ENCODE assay signal across 1 cellular context in the genomic region with DNA sequence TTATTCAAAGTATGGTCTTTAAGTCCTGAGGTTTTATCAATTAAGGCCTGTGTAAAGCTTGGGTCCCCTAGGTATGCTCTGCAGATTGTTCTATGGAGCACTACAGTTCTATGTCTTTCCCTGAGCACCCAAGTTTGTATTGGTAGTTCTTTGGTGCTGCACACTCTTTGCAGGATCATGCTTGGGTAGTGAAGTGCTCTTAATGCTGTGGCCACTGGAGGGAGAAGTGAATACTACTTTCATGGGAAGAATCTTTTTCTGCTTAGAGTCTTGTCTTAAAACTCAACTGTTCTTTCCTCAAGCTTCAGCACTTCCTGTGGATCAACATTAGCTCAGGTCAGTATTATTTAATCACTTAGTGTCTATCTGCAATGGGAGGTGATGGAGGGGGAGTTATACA.
TF ChIP-seq lines count a peak whose summit lies in the region.

No MANE protein-coding gene starts in this region.

TF ChIP-seq in HCT116, 20 proteins besides CTCF, POLR2A, EP300 and RAD21 (continued from another document):
- TF ChIP-seq, protein P1, sequence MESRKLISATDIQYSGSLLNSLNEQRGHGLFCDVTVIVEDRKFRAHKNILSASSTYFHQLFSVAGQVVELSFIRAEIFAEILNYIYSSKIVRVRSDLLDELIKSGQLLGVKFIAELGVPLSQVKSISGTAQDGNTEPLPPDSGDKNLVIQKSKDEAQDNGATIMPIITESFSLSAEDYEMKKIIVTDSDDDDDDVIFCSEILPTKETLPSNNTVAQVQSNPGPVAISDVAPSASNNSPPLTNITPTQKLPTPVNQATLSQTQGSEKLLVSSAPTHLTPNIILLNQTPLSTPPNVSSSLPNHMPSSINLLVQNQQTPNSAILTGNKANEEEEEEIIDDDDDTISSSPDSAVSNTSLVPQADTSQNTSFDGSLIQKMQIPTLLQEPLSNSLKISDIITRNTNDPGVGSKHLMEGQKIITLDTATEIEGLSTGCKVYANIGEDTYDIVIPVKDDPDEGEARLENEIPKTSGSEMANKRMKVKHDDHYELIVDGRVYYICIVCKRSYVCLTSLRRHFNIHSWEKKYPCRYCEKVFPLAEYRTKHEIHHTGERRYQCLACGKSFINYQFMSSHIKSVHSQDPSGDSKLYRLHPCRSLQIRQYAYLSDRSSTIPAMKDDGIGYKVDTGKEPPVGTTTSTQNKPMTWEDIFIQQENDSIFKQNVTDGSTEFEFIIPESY (IDR thresholded peaks at IDR 0.05; ENCODE audit: extremely low read depth, insufficient replicate concordance, low read length): no peak
- TF ChIP-seq ZNF274 (IDR thresholded peaks at IDR 0.05; ENCODE audit: low read depth, low read length): no peak
- TF ChIP-seq POLR2AphosphoS5 (IDR thresholded peaks at IDR 0.05; ENCODE audit: low read depth, low read length): no peak
- TF ChIP-seq TCF7L2 (IDR thresholded peaks at IDR 0.05; ENCODE audit: borderline replicate concordance, extremely low read depth, insufficient read depth, insufficient read length): no peak
- no peak for TF ChIP-seq CBX3 (IDR thresholded peaks at IDR 0.05; ENCODE audit: low read depth)
- TF ChIP-seq EZH2phosphoT487 (IDR thresholded peaks at IDR 0.05; ENCODE audit: borderline replicate concordance): no peak
